11 cellular contexts compared by ENCODE assay signal in the genomic region with DNA sequence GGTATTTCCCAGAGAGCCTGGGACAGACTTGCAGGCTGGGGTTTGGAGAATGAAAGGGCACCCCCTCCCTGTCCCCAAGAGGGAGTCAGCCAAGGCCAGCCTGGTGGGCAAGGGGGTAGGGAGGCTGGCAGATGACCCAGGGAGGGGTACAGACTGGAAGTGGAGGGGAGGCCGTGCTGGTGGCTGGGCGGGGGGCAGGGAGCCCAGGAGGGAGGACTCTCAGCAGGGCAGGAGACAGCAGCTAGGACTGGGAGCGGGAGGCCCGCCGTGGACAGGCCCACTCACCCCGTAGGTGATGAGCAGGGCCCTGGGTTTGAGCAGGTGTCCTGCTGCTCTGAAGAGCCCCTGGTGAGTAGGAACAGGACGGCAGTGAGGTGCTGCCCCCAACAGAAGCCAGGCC. TPM values are rescaled to one million over a fixed set of nuclear protein-coding genes. Genes with fewer than 3 reads are reported as not detected.
DNase-seq lines count a peak whose midpoint lies in the region; ATAC-seq, FAIRE-seq and TF ChIP-seq lines count a peak whose summit lies in the region.
"Had no signal": no experiment of that assay in that cellular context is flagged by ENCODE, and none has a peak within 500 bp of the region (broad histone marks: within the 10 kb centered on the region; RNA-seq: fewer than 3 reads in every experiment).

No MANE protein-coding gene starts in this region.

- H3K27ac ChIP-seq in HUES6 (ENCODE audit: low read depth, low read length) (no peak overlapping the region), GM12878 (ENCODE audit: control insufficient read depth, insufficient read depth) (no peak overlapping the region), gastroesophageal sphincter (no peak overlapping the region)
- H3K27ac ChIP-seq in naive thymus-derived CD4-positive, alpha-beta T cell (ENCODE audit: low read depth, low read length): peak overlapping the region; percentile 70
- H3K27ac ChIP-seq: foreskin keratinocyte had no signal

- DNase-seq in BJ (ENCODE audit: low read depth) (no peak), GM12878 (ENCODE audit: low read depth, low spot score) (no peak), NOMO-1 treated with dmso at 0.1 percent for 144 hours (lab: John Stamatoyannopoulos, UW; ENCODE audit: unreplicated experiment) (no peak), SW 1271 (lab: John Stamatoyannopoulos, UW) (no peak), GM13976 (ENCODE audit: low spot score) (no peak)
- no peak for DNase-seq in naive thymus-derived CD4-positive, alpha-beta T cell
- DNase-seq: foreskin keratinocyte; NCI-H1436 treated with DMSO at 0.1 percent for 48 hours; stimulated activated CD4-positive, alpha-beta T cell treated with anti-CD3 and anti-CD28 coated beads, Interleukin-12 subunit alpha, Interleukin-12 subunit beta, amount 100 ng/mL, for 4 hours had no signal

- peak overlapping the region; percentile 50 for H3K4me3 ChIP-seq in BJ (ENCODE audit: low read depth, low read length)
- H3K4me3 ChIP-seq in HUES6 (ENCODE audit: low read depth, low read length): peak overlapping the region; percentile 68
- peak overlapping the region; percentile 88; the same call in 1 of the 2 replicates for H3K4me3 ChIP-seq in GM12878
- no peak overlapping the region for H3K4me3 ChIP-seq in naive thymus-derived CD4-positive, alpha-beta T cell (ENCODE audit: low read length)
- peak overlapping the region in 1 of 2 donors; percentile 94 for H3K4me3 ChIP-seq in gastroesophageal sphincter

- no peak for TF ChIP-seq RAD21 in GM12878 (IDR thresholded peaks at IDR 0.05; ENCODE audit: insufficient read depth, low read depth, low read length)

- TF ChIP-seq EP300 in GM12878 (IDR thresholded peaks at IDR 0.05; ENCODE audit: borderline replicate concordance in 1 of 2, control insufficient read depth in 1 of 2, low read depth in 2 of 2, low read length in 2 of 2): no peak
- no peak for TF ChIP-seq EP300 in gastroesophageal sphincter (IDR thresholded peaks at IDR 0.05)

- FAIRE-seq in GM12878 (lab: Jason Lieb, UNC): no peak

- SMC1A ChIA-PET in GM12878 (lab: Charles Lee; ENCODE audit: uncharacterized antibody, unreplicated experiment): no interaction called here

- peaks cover 0 to 7% (median 0%) of the 10 kb centered on the region in 11 donors for H3K9me3 Mint-ChIP-seq in naive thymus-derived CD4-positive, alpha-beta T cell

- no peaks in the 10 kb centered on the region for H3K9me3 ChIP-seq in HUES6 (ENCODE audit: control insufficient read depth, insufficient read depth, low read depth, low read length)
- H3K9me3 ChIP-seq in GM12878 (replicated peaks; ENCODE audit: control insufficient read depth, insufficient read depth, low read length): no peaks in the 10 kb centered on the region
- no peaks in the 10 kb centered on the region for H3K9me3 ChIP-seq in naive thymus-derived CD4-positive, alpha-beta T cell (ENCODE audit: control insufficient read depth in 2 of 3, low read length in 3 of 3)
- H3K9me3 ChIP-seq in gastroesophageal sphincter: no peaks in the 10 kb centered on the region

- in situ Hi-C loops in GM12878 (cut with MboI): no loop called here
- in situ Hi-C loops in GM13976 (cut with MboI; ENCODE audit: low sequenced_read_pairs, unreplicated experiment): no loop called here

- no peaks in the 10 kb centered on the region for H4K20me1 ChIP-seq in GM12878 (ENCODE audit: control insufficient read depth, insufficient read depth)

- no peak for TF ChIP-seq CTCF in BJ (IDR thresholded peaks at IDR 0.05; ENCODE audit: insufficient read depth, low read depth, low read length)
- no peak for TF ChIP-seq CTCF in GM12878 (IDR thresholded peaks at IDR 0.05 in 2 of 3, conservative IDR thresholded peaks at IDR 0.05 in 1 of 3; ENCODE audit: control insufficient read depth in 2 of 3, extremely low read depth in 1 of 3, insufficient read depth in 1 of 3, low read depth in 3 of 3, low read length in 3 of 3)
- TF ChIP-seq CTCF in GM13976 (IDR thresholded peaks at IDR 0.05; ENCODE audit: borderline replicate concordance, control extremely low read depth, extremely low read depth, insufficient read depth, missing control alignments): no peak
- no peak for TF ChIP-seq CTCF in gastroesophageal sphincter (IDR thresholded peaks at IDR 0.05)

- H3K9ac ChIP-seq in HUES6 (ENCODE audit: low read length): no peak overlapping the region
- H3K9ac ChIP-seq in GM12878 (ENCODE audit: control insufficient read depth, insufficient read depth, low read length): peak overlapping the region; percentile 85

- intact Hi-C loops in GM12878 (cut with micrococcal nuclease; ENCODE audit: unreplicated experiment): loop anchor here (5.0 kb wide), 2 partner anchors 47 to 108 kb away; partner anchors contain the start of genes CAPN15, JMJD8 and STUB1
- intact Hi-C loops in naive thymus-derived CD4-positive, alpha-beta T cell (cut with micrococcal nuclease): loop anchor here in 1 of 2 donors (5.0 kb wide), 1 partner anchor 68 kb away; the partner anchor contains the start of genes NHLRC4 and PIGQ

- POLR2A ChIA-PET in BJ (lab: Charles Lee) (no interaction called here), GM12878 (lab: Charles Lee) (no interaction called here)
- POLR2A ChIA-PET in naive thymus-derived CD4-positive, alpha-beta T cell (lab: Charles Lee): interaction anchor here (1.7 kb wide), 1 partner anchor 46 kb away, joined by 5 read pairs; no protein-coding TSS in a partner anchor

- peaks cover 14% of the 10 kb centered on the region for H3K79me2 ChIP-seq in GM12878 (ENCODE audit: control insufficient read depth, insufficient read depth, low read length)

- ATAC-seq in GM12878 (no peak), gastroesophageal sphincter (no peak)
- ATAC-seq in naive thymus-derived CD4-positive, alpha-beta T cell: no peak
- ATAC-seq: foreskin keratinocyte had no signal

- H3K4me1 ChIP-seq in HUES6 (ENCODE audit: control insufficient read depth, insufficient read depth, low read length): peaks cover 33% of the 10 kb centered on the region
- peaks cover 13% of the 10 kb centered on the region for H3K4me1 ChIP-seq in GM12878 (ENCODE audit: control insufficient read depth, insufficient read depth, low read length)
- peaks cover 5 to 14% of the 10 kb centered on the region in 2 donors for H3K4me1 ChIP-seq in naive thymus-derived CD4-positive, alpha-beta T cell (ENCODE audit: control insufficient read depth in 2 of 2, insufficient read depth in 2 of 2, low read length in 2 of 2)
- peaks cover 2 to 57% (median 31%) of the 10 kb centered on the region in 3 donors for H3K4me1 ChIP-seq in gastroesophageal sphincter
- H3K4me1 ChIP-seq: foreskin keratinocyte had no signal

- TF ChIP-seq POLR2A in GM12878 (IDR thresholded peaks at IDR 0.05; ENCODE audit: low read depth, low read length) (no peak), gastroesophageal sphincter (IDR thresholded peaks at IDR 0.05) (no peak)

- H2AFZ ChIP-seq in GM12878 (ENCODE audit: control insufficient read depth, low read depth, low read length): no peak overlapping the region

- 78% methylated on average over 5 of the region's 7 CpGs for WGBS in GM12878 (ENCODE audit: insufficient coverage, insufficient replicate concordance, low lambda C conversion rate, missing lambda C conversion rate)
- no CpG with 5 or more reads among the region's 7 CpGs for WGBS in gastroesophageal sphincter (ENCODE audit: low coverage in 1 of 2), 2 donors

- peak overlapping the region in 2 of 9 donors; percentile 17 to 76 for H3K27ac Mint-ChIP-seq in naive thymus-derived CD4-positive, alpha-beta T cell

- H3K4me2 ChIP-seq in GM12878 (ENCODE audit: control insufficient read depth, insufficient read depth): peak overlapping the region; percentile 91

- peaks cover 0 to 6% (median 0%) of the 10 kb centered on the region in 5 donors for H3K27me3 Mint-ChIP-seq in naive thymus-derived CD4-positive, alpha-beta T cell

- H3K36me3 ChIP-seq in BJ (ENCODE audit: control insufficient read depth, insufficient read depth, low read length): peaks cover 12% of the 10 kb centered on the region
- peaks cover 14% of the 10 kb centered on the region for H3K36me3 ChIP-seq in HUES6 (ENCODE audit: control insufficient read depth, insufficient read depth, low read length)
- H3K36me3 ChIP-seq in GM12878 (ENCODE audit: control insufficient read depth in 2 of 2, insufficient read depth in 2 of 2, low read length in 1 of 2): peaks cover 0 to 4% of the 10 kb centered on the region in 2 experiments; a peak in 3 of 4 replicates
- peaks cover 0 to 16% (median 0%) of the 10 kb centered on the region in 3 experiments for H3K36me3 ChIP-seq in naive thymus-derived CD4-positive, alpha-beta T cell (ENCODE audit: control insufficient read depth in 2 of 3, insufficient read depth in 3 of 3, low read length in 3 of 3)
- H3K36me3 ChIP-seq in gastroesophageal sphincter: peaks cover 0 to 26% of the 10 kb centered on the region in 2 donors

- peaks cover 0 to 10% (median 9%) of the 10 kb centered on the region in 7 donors for H3K4me1 Mint-ChIP-seq in naive thymus-derived CD4-positive, alpha-beta T cell

- peak overlapping the region; percentile 27 to 92 (median 60) for H3K4me3 Mint-ChIP-seq in naive thymus-derived CD4-positive, alpha-beta T cell

- no TSS peak for BruUV-seq in GM12878 (replicated peaks; lab: Mats Ljungman, UMichigan)

- CTCF ChIA-PET in BJ (lab: Yijun Ruan, JAX) (no interaction called here), GM12878 (lab: Yijun Ruan, JAX) (no interaction called here)
- CTCF ChIA-PET in naive thymus-derived CD4-positive, alpha-beta T cell (lab: Charles Lee): no interaction called here

- H3K27me3 ChIP-seq in BJ (ENCODE audit: control insufficient read depth, insufficient read depth, low read length) (no peaks in the 10 kb centered on the region), HUES6 (ENCODE audit: control insufficient read depth, insufficient read depth, low read length) (no peaks in the 10 kb centered on the region), GM12878 (replicated peaks in 1 of 2; ENCODE audit: control insufficient read depth in 2 of 2, insufficient read depth in 2 of 2, low read length in 1 of 2) (no peaks in the 10 kb centered on the region), gastroesophageal sphincter (peaks cover 19% of the 10 kb centered on the region)
- H3K27me3 ChIP-seq in naive thymus-derived CD4-positive, alpha-beta T cell (ENCODE audit: control insufficient read depth in 2 of 2, insufficient read depth in 2 of 2, low read length in 2 of 2): no peaks in the 10 kb centered on the region
- H3K27me3 ChIP-seq: foreskin keratinocyte had no signal

- RAD21 ChIA-PET in GM12878 (lab: Charles Lee; ENCODE audit: unreplicated experiment): no interaction called here

- no peaks in the 10 kb centered on the region for H3K36me3 Mint-ChIP-seq in naive thymus-derived CD4-positive, alpha-beta T cell

RNA-seq across cellular contexts. Expression of gene METTL26, which starts 1.1 kb away (rescaled TPM):
- polyA plus RNA-seq in BJ (2011; rRNA removed): 77.2 and 105 TPM in 2 replicates
- polyA minus RNA-seq in BJ (2011; rRNA and poly(A)+ RNA removed): 27.8 and 47.1 TPM in 2 replicates
- total RNA-seq in GM12878 (2013; cell fraction: nucleolus; rRNA removed): 36.1 and 45.7 TPM in 2 replicates
- 107 and 116 TPM in 2 replicates for total RNA-seq in GM12878 (2014; rRNA removed)
- 31.9 and 36.2 TPM in 2 replicates for total RNA-seq in GM12878 (2014; rRNA removed; fragmentation: Illumina TruSeq; extraction: Trizol)
- total RNA-seq in GM12878 (2021): 94.0 and 97.0 TPM in 2 replicates
- polyA plus RNA-seq in GM12878 (2011; ENCODE audit: low read depth): 18.2 TPM
- polyA plus RNA-seq in GM12878 (2011; rRNA removed): 33.7 and 61.6 TPM in 2 replicates
- polyA plus RNA-seq in GM12878 (2011; cell fraction: cytosol; rRNA removed): 85.5 and 144 TPM in 2 replicates
- polyA plus RNA-seq in GM12878 (2011; cell fraction: nucleus; rRNA removed): 134 and 142 TPM in 2 replicates
- 70.4 and 79.4 TPM in 2 replicates for polyA plus RNA-seq in GM12878 (2012)
- polyA plus RNA-seq in GM12878 (2014; fragmentation: Illumina TruSeq; extraction: Trizol): 14.0 and 25.0 TPM in 2 replicates
- 10 to 100 TPM in 1 of 2 experiments, 1 to 10 TPM in 1; 5.4 to 12.0 TPM for polyA plus RNA-seq in GM12878 (2014; fragmentation: Nextera tagmentation; extraction: Ambion mirVana)
- 163 and 172 TPM in 2 replicates for polyA plus RNA-seq in GM12878 (2014; rRNA removed)
- polyA plus RNA-seq in GM12878 (2016; fragmentation: Nextera tagmentation; extraction: Ambion mirVana): 100 to 1,000 TPM; 140 to 155 TPM
- 9.9 and 31.1 TPM in 2 replicates for polyA minus RNA-seq in GM12878 (2011; rRNA and poly(A)+ RNA removed)
- polyA minus RNA-seq in GM12878 (2011; cell fraction: cytosol; rRNA and poly(A)+ RNA removed): 32.5 and 41.2 TPM in 2 replicates
- polyA minus RNA-seq in GM12878 (2011; cell fraction: nucleus; rRNA and poly(A)+ RNA removed): 34.7 and 43.1 TPM in 2 replicates
- total RNA-seq in naive thymus-derived CD4-positive, alpha-beta T cell: 10 to 100 TPM; 41.7 to 97.5 (median 64.0) TPM
- polyA plus RNA-seq in naive thymus-derived CD4-positive, alpha-beta T cell: 10 to 100 TPM; 95.8 to 96.9 TPM
- total RNA-seq in gastroesophageal sphincter: 100 to 1,000 TPM in 3 of 4 donors, 10 to 100 TPM in 1; 94.8 to 146 (median 112) TPM

RNA-seq across cellular contexts. Expression of gene WFIKKN1, which starts 4.2 kb away (rescaled TPM):
- polyA plus RNA-seq in BJ (2011; rRNA removed): not detected in 2 replicates
- polyA minus RNA-seq in BJ (2011; rRNA and poly(A)+ RNA removed): 0.05 TPM in 1 of 2 replicates, not detected in the other
- total RNA-seq in GM12878 (2013; cell fraction: nucleolus; rRNA removed): 0.71 and 1.3 TPM in 2 replicates
- 0.06 and 0.11 TPM in 2 replicates for total RNA-seq in GM12878 (2014; rRNA removed)
- total RNA-seq in GM12878 (2014; rRNA removed; fragmentation: Illumina TruSeq; extraction: Trizol): 0.04 TPM in 1 of 2 replicates, not detected in the other
- 0.27 and 0.41 TPM in 2 replicates for total RNA-seq in GM12878 (2021)
- not detected for polyA plus RNA-seq in GM12878 (2011; ENCODE audit: low read depth)
- 0.01 and 0.03 TPM in 2 replicates for polyA plus RNA-seq in GM12878 (2011; rRNA removed)
- polyA plus RNA-seq in GM12878 (2011; cell fraction: cytosol; rRNA removed): 0.04 and 0.08 TPM in 2 replicates
- 0.81 and 1.0 TPM in 2 replicates for polyA plus RNA-seq in GM12878 (2011; cell fraction: nucleus; rRNA removed)
- 0.12 and 0.18 TPM in 2 replicates for polyA plus RNA-seq in GM12878 (2012)
- polyA plus RNA-seq in GM12878 (2014; fragmentation: Illumina TruSeq; extraction: Trizol): 0.01 TPM in 1 of 2 replicates, not detected in the other
- not detected for polyA plus RNA-seq in GM12878 (2014; fragmentation: Nextera tagmentation; extraction: Ambion mirVana)
- 0.15 and 0.62 TPM in 2 replicates for polyA plus RNA-seq in GM12878 (2014; rRNA removed)
- under 1 TPM; 0.05 to 0.19 TPM for polyA plus RNA-seq in GM12878 (2016; fragmentation: Nextera tagmentation; extraction: Ambion mirVana)
- polyA minus RNA-seq in GM12878 (2011; rRNA and poly(A)+ RNA removed): 0.05 and 0.07 TPM in 2 replicates
- polyA minus RNA-seq in GM12878 (2011; cell fraction: cytosol; rRNA and poly(A)+ RNA removed): not detected in 2 replicates
- 0.36 and 0.86 TPM in 2 replicates for polyA minus RNA-seq in GM12878 (2011; cell fraction: nucleus; rRNA and poly(A)+ RNA removed)
- under 1 TPM; 0.34 to 0.81 (median 0.56) TPM for total RNA-seq in naive thymus-derived CD4-positive, alpha-beta T cell
- polyA plus RNA-seq in naive thymus-derived CD4-positive, alpha-beta T cell: not detected
- total RNA-seq in gastroesophageal sphincter: under 1 TPM in 3 of 4 donors, not detected in 1; 0.17 to 0.93 (median 0.35) TPM

RNA-seq across cellular contexts. Expression of gene MCRIP2, which starts 6.6 kb away (rescaled TPM):
- polyA plus RNA-seq in BJ (2011; rRNA removed): 10.6 and 16.5 TPM in 2 replicates
- 2.5 and 2.7 TPM in 2 replicates for polyA minus RNA-seq in BJ (2011; rRNA and poly(A)+ RNA removed)
- 42.8 and 49.5 TPM in 2 replicates for total RNA-seq in GM12878 (2013; cell fraction: nucleolus; rRNA removed)
- total RNA-seq in GM12878 (2014; rRNA removed): 77.5 and 93.1 TPM in 2 replicates
- 16.9 and 21.3 TPM in 2 replicates for total RNA-seq in GM12878 (2014; rRNA removed; fragmentation: Illumina TruSeq; extraction: Trizol)
- total RNA-seq in GM12878 (2021): 83.0 and 92.2 TPM in 2 replicates
- polyA plus RNA-seq in GM12878 (2011; ENCODE audit: low read depth): 12.3 TPM
- polyA plus RNA-seq in GM12878 (2011; rRNA removed): 15.2 and 37.4 TPM in 2 replicates
- polyA plus RNA-seq in GM12878 (2011; cell fraction: cytosol; rRNA removed): 76.4 and 115 TPM in 2 replicates
- 85.8 and 105 TPM in 2 replicates for polyA plus RNA-seq in GM12878 (2011; cell fraction: nucleus; rRNA removed)
- polyA plus RNA-seq in GM12878 (2012): 44.3 and 57.9 TPM in 2 replicates
- polyA plus RNA-seq in GM12878 (2014; fragmentation: Illumina TruSeq; extraction: Trizol): 1.6 and 6.1 TPM in 2 replicates
- polyA plus RNA-seq in GM12878 (2014; fragmentation: Nextera tagmentation; extraction: Ambion mirVana): 1 to 10 TPM in 1 of 2 experiments, under 1 TPM in 1; 0.19 to 4.3 TPM
- polyA plus RNA-seq in GM12878 (2014; rRNA removed): 83.0 and 105 TPM in 2 replicates
- polyA plus RNA-seq in GM12878 (2016; fragmentation: Nextera tagmentation; extraction: Ambion mirVana): 10 to 100 TPM; 78.3 to 84.5 TPM
- polyA minus RNA-seq in GM12878 (2011; rRNA and poly(A)+ RNA removed): 8.6 and 27.5 TPM in 2 replicates
- 18.1 and 21.1 TPM in 2 replicates for polyA minus RNA-seq in GM12878 (2011; cell fraction: cytosol; rRNA and poly(A)+ RNA removed)
- polyA minus RNA-seq in GM12878 (2011; cell fraction: nucleus; rRNA and poly(A)+ RNA removed): 16.1 and 27.6 TPM in 2 replicates
- total RNA-seq in naive thymus-derived CD4-positive, alpha-beta T cell: 10 to 100 TPM; 21.4 to 33.6 (median 28.8) TPM
- 10 to 100 TPM; 26.8 to 35.8 TPM for polyA plus RNA-seq in naive thymus-derived CD4-positive, alpha-beta T cell
- total RNA-seq in gastroesophageal sphincter: 10 to 100 TPM; 25.4 to 70.0 (median 51.9) TPM

RNA-seq across cellular contexts. Expression of gene WDR90, which starts 14.2 kb away (rescaled TPM):
- 6.2 and 10.0 TPM in 2 replicates for polyA plus RNA-seq in BJ (2011; rRNA removed)
- 3.6 and 4.0 TPM in 2 replicates for polyA minus RNA-seq in BJ (2011; rRNA and poly(A)+ RNA removed)
- total RNA-seq in GM12878 (2013; cell fraction: nucleolus; rRNA removed): 113 and 123 TPM in 2 replicates
- total RNA-seq in GM12878 (2014; rRNA removed): 20.2 and 25.2 TPM in 2 replicates
- total RNA-seq in GM12878 (2014; rRNA removed; fragmentation: Illumina TruSeq; extraction: Trizol): 6.9 and 7.4 TPM in 2 replicates
- 55.5 and 65.0 TPM in 2 replicates for total RNA-seq in GM12878 (2021)
- 6.7 TPM for polyA plus RNA-seq in GM12878 (2011; ENCODE audit: low read depth)
- 8.4 and 13.0 TPM in 2 replicates for polyA plus RNA-seq in GM12878 (2011; rRNA removed)
- 13.5 and 23.7 TPM in 2 replicates for polyA plus RNA-seq in GM12878 (2011; cell fraction: cytosol; rRNA removed)
- 303 and 408 TPM in 2 replicates for polyA plus RNA-seq in GM12878 (2011; cell fraction: nucleus; rRNA removed)
- 25.9 and 32.2 TPM in 2 replicates for polyA plus RNA-seq in GM12878 (2012)
- polyA plus RNA-seq in GM12878 (2014; fragmentation: Illumina TruSeq; extraction: Trizol): 0.79 and 5.9 TPM in 2 replicates
- 1 to 10 TPM; 2.0 to 5.9 TPM for polyA plus RNA-seq in GM12878 (2014; fragmentation: Nextera tagmentation; extraction: Ambion mirVana)
- 56.5 and 67.0 TPM in 2 replicates for polyA plus RNA-seq in GM12878 (2014; rRNA removed)
- polyA plus RNA-seq in GM12878 (2016; fragmentation: Nextera tagmentation; extraction: Ambion mirVana): 10 to 100 TPM; 20.4 to 24.8 TPM
- 8.3 and 17.8 TPM in 2 replicates for polyA minus RNA-seq in GM12878 (2011; rRNA and poly(A)+ RNA removed)
- polyA minus RNA-seq in GM12878 (2011; cell fraction: cytosol; rRNA and poly(A)+ RNA removed): 8.8 and 10.2 TPM in 2 replicates
- polyA minus RNA-seq in GM12878 (2011; cell fraction: nucleus; rRNA and poly(A)+ RNA removed): 45.9 and 75.3 TPM in 2 replicates
- total RNA-seq in naive thymus-derived CD4-positive, alpha-beta T cell: 10 to 100 TPM; 11.7 to 70.6 (median 13.9) TPM
- under 1 TPM; 0.56 to 0.63 TPM for polyA plus RNA-seq in naive thymus-derived CD4-positive, alpha-beta T cell
- 10 to 100 TPM in 3 of 4 donors, 1 to 10 TPM in 1; 8.5 to 21.2 (median 16.8) TPM for total RNA-seq in gastroesophageal sphincter

RNA-seq across cellular contexts. Expression of gene RHOT2, which starts 32.9 kb away (rescaled TPM):
- polyA plus RNA-seq in BJ (2011; rRNA removed): 37.1 and 81.7 TPM in 2 replicates
- 20.6 and 37.4 TPM in 2 replicates for polyA minus RNA-seq in BJ (2011; rRNA and poly(A)+ RNA removed)
- 119 and 139 TPM in 2 replicates for total RNA-seq in GM12878 (2013; cell fraction: nucleolus; rRNA removed)
- total RNA-seq in GM12878 (2014; rRNA removed): 57.3 and 77.8 TPM in 2 replicates
- 20.6 and 23.5 TPM in 2 replicates for total RNA-seq in GM12878 (2014; rRNA removed; fragmentation: Illumina TruSeq; extraction: Trizol)
- total RNA-seq in GM12878 (2021): 149 and 167 TPM in 2 replicates
- polyA plus RNA-seq in GM12878 (2011; ENCODE audit: low read depth): 39.2 TPM
- polyA plus RNA-seq in GM12878 (2011; rRNA removed): 31.1 and 61.9 TPM in 2 replicates
- 64.6 and 110 TPM in 2 replicates for polyA plus RNA-seq in GM12878 (2011; cell fraction: cytosol; rRNA removed)
- polyA plus RNA-seq in GM12878 (2011; cell fraction: nucleus; rRNA removed): 755 and 892 TPM in 2 replicates
- 84.4 and 122 TPM in 2 replicates for polyA plus RNA-seq in GM12878 (2012)
- 9.4 and 44.3 TPM in 2 replicates for polyA plus RNA-seq in GM12878 (2014; fragmentation: Illumina TruSeq; extraction: Trizol)
- 1 to 10 TPM; 3.7 to 5.6 TPM for polyA plus RNA-seq in GM12878 (2014; fragmentation: Nextera tagmentation; extraction: Ambion mirVana)
- polyA plus RNA-seq in GM12878 (2014; rRNA removed): 174 and 190 TPM in 2 replicates
- polyA plus RNA-seq in GM12878 (2016; fragmentation: Nextera tagmentation; extraction: Ambion mirVana): 100 to 1,000 TPM; 124 to 141 TPM
- 17.0 and 34.0 TPM in 2 replicates for polyA minus RNA-seq in GM12878 (2011; rRNA and poly(A)+ RNA removed)
- 28.9 and 35.5 TPM in 2 replicates for polyA minus RNA-seq in GM12878 (2011; cell fraction: cytosol; rRNA and poly(A)+ RNA removed)
- polyA minus RNA-seq in GM12878 (2011; cell fraction: nucleus; rRNA and poly(A)+ RNA removed): 107 and 163 TPM in 2 replicates
- 100 to 1,000 TPM; 145 to 232 (median 186) TPM for total RNA-seq in naive thymus-derived CD4-positive, alpha-beta T cell
- 10 to 100 TPM; 32.7 to 56.7 TPM for polyA plus RNA-seq in naive thymus-derived CD4-positive, alpha-beta T cell
- 10 to 100 TPM; 50.2 to 64.0 (median 55.0) TPM for total RNA-seq in gastroesophageal sphincter
